27 cellular contexts compared by ENCODE assay signal in genomic region chr22:47381240-47381639, GRCh38.
"Had no signal": no experiment of that assay in that cellular context is flagged by ENCODE, and none has a peak within 500 bp of the region (broad histone marks: within the 10 kb centered on the region; RNA-seq: fewer than 3 reads in every experiment).

No MANE protein-coding gene starts in this region.

- H3K27me3 ChIP-seq: colonic mucosa, foreskin keratinocyte, hepatocyte, neural progenitor cell, right atrium auricular region, thyroid gland had no signal

- H3K36me3 ChIP-seq: colonic mucosa, esophagus muscularis mucosa, gastroesophageal sphincter, heart left ventricle, left lung, neural progenitor cell, prostate gland, right atrium auricular region, stomach, thyroid gland had no signal

- H3K9ac ChIP-seq: neural progenitor cell, parathyroid adenoma had no signal

- H2AFZ ChIP-seq: hepatocyte, neural progenitor cell, parathyroid adenoma had no signal

- H3K4me2 ChIP-seq: hepatocyte, neural progenitor cell had no signal

- H3K79me2 ChIP-seq: hepatocyte, parathyroid adenoma had no signal

- H3K27ac ChIP-seq: colonic mucosa, esophagus muscularis mucosa, foreskin keratinocyte, gastroesophageal sphincter, heart left ventricle, hepatocyte, left lung, neural progenitor cell, parathyroid adenoma, prostate gland, right atrium auricular region, stomach, thyroid gland had no signal

- H3K4me1 ChIP-seq: colonic mucosa, esophagus muscularis mucosa, foreskin keratinocyte, gastroesophageal sphincter, heart left ventricle, left lung, neural progenitor cell, parathyroid adenoma, prostate gland, right atrium auricular region, stomach, thyroid gland had no signal

- DNase-seq: colonic mucosa; dermis blood vessel endothelial cell; effector memory CD4-positive, alpha-beta T cell; foreskin keratinocyte; mesenchymal stem cell; midbrain; naive thymus-derived CD4-positive, alpha-beta T cell; small intestine; stimulated activated CD4-positive, alpha-beta T cell treated with anti-CD3 and anti-CD28 coated beads, Interleukin-12 subunit alpha, Interleukin-12 subunit beta, amount 100 ng/mL, for 4 hours; stimulated activated CD4-positive, alpha-beta T cell treated with anti-CD3 and anti-CD28 coated beads, Interleukin-1b, Interleukin-23, amount 100 ng/mL, for 48 hours; stimulated activated CD4-positive, alpha-beta T cell treated with anti-CD3 and anti-CD28 coated beads, Interleukin-4, amount 100 ng/mL, for 1 hour; stimulated activated naive CD4-positive, alpha-beta T cell treated with Interleukin-2 at 50 U/mL for 16 hours; stomach; thyroid gland had no signal

- ATAC-seq: foreskin keratinocyte; gastroesophageal sphincter; heart left ventricle; left lung; naive thymus-derived CD4-positive, alpha-beta T cell; stimulated activated effector memory CD8-positive, alpha-beta T cell treated with anti-CD3 and anti-CD28 coated beads, Interleukin-12 subunit alpha, Interleukin-12 subunit beta, amount 100 ng/mL, for 72 hours had no signal

- H3K9me3 ChIP-seq: colonic mucosa, esophagus muscularis mucosa, gastroesophageal sphincter, heart left ventricle, left lung, prostate gland, right atrium auricular region, stomach, thyroid gland had no signal

- FAIRE-seq: endothelial cell of umbilical vein, kidney, small intestine, urothelium cell line had no signal

- H3K4me3 ChIP-seq: colonic mucosa, esophagus muscularis mucosa, gastroesophageal sphincter, heart left ventricle, hepatocyte, left lung, neural progenitor cell, prostate gland, right atrium auricular region, stomach, thyroid gland had no signal
